25 cellular contexts compared by ENCODE assay signal in the genomic region with DNA sequence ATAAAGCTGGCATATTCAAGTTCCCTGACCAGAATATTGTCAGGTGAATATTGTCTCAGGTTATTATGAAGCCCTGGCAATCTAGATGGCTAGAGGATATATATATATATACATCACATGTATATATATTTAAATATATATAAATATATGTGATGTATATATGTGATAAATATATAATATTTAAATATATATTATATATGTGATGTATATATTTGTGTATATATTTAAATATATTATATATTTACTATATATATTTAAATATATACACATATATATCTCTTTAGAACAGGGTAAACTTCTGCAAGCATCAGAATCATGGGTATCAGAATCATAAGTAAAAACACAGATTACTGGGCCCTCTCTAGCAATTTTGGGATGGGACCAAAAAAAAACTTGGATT.
"Had no signal": no experiment of that assay in that cellular context is flagged by ENCODE, and none has a peak within 500 bp of the region (broad histone marks: within the 10 kb centered on the region; RNA-seq: fewer than 3 reads in every experiment).

No MANE protein-coding gene starts in this region.

- H3K27me3 ChIP-seq: neural progenitor cell, ovary, right lobe of liver, sigmoid colon, stomach, tibial artery, transverse colon, upper lobe of right lung, vagina had no signal

- H3K4me1 ChIP-seq: neural progenitor cell, parathyroid adenoma, psoas muscle, right lobe of liver, sigmoid colon, stomach, tibial artery, transverse colon, upper lobe of right lung, vagina had no signal

- H3K9me3 ChIP-seq: ovary, psoas muscle, right lobe of liver, sigmoid colon, stomach, tibial artery, transverse colon, upper lobe of right lung, vagina had no signal

- ATAC-seq: naive thymus-derived CD4-positive, alpha-beta T cell; natural killer cell; psoas muscle; right cardiac atrium; right lobe of liver; stimulated activated effector memory CD8-positive, alpha-beta T cell treated with anti-CD3 and anti-CD28 coated beads, Interleukin-12 subunit alpha, Interleukin-12 subunit beta, amount 100 ng/mL, for 72 hours; stimulated activated naive B cell treated with anti-CD40 and anti-IgM and Interleukin-4, amounts not matched to agents 10 μg/mL and 1 μg/mL and 100 μg/mL, for 72 hours; upper lobe of right lung had no signal

- H3K4me3 ChIP-seq: neural progenitor cell, ovary, psoas muscle, right lobe of liver, sigmoid colon, stomach, tibial artery, transverse colon, upper lobe of right lung, vagina had no signal

- DNase-seq: naive thymus-derived CD4-positive, alpha-beta T cell; natural killer cell; occipital lobe; ovary; posterior cingulate gyrus; psoas muscle; right cardiac atrium; right lobe of liver; sigmoid colon; small intestine; stimulated activated CD4-positive, alpha-beta T cell treated with anti-CD3 and anti-CD28 coated beads, Interleukin-15, amount 100 ng/mL, for 24 hours; stimulated activated CD4-positive, alpha-beta T cell treated with anti-CD3 and anti-CD28 coated beads, Interleukin-2, amount 100 ng/mL, for 24 hours; stimulated activated CD4-positive, alpha-beta T cell treated with anti-CD3 and anti-CD28 coated beads, Interleukin-2, amount 100 ng/mL, for 48 hours; stimulated activated CD4-positive, alpha-beta T cell treated with anti-CD3 and anti-CD28 coated beads, Interleukin-4, amount 100 ng/mL, for 24 hours; stimulated activated naive B cell treated with anti-CD40 and anti-IgM and Interleukin-4, amounts not matched to agents 10 μg/mL and 1 μg/mL and 100 μg/mL, for 72 hours; stimulated activated naive CD4-positive, alpha-beta T cell treated with Interleukin-2 at 50 U/mL for 16 hours; stomach; tibial artery; transverse colon; upper lobe of right lung had no signal

- H3K36me3 ChIP-seq: neural progenitor cell, ovary, right lobe of liver, sigmoid colon, stomach, tibial artery, transverse colon, upper lobe of right lung, vagina had no signal

- H3K27ac ChIP-seq: neural progenitor cell, ovary, parathyroid adenoma, psoas muscle, right lobe of liver, sigmoid colon, stomach, tibial artery, transverse colon, upper lobe of right lung, vagina had no signal

- FAIRE-seq: small intestine, urothelium cell line had no signal
